Comparison of ENCODE assay signal across 13 cellular contexts in genomic region chr13:110262494-110262893, GRCh38. TPM values are rescaled to one million over a fixed set of nuclear protein-coding genes. Genes with fewer than 3 reads are reported as not detected.
DNase-seq lines count a peak whose midpoint lies in the region; ATAC-seq and TF ChIP-seq lines count a peak whose summit lies in the region.
"Had no signal": no experiment of that assay in that cellular context is flagged by ENCODE, and none has a peak within 500 bp of the region (broad histone marks: within the 10 kb centered on the region; RNA-seq: fewer than 3 reads in every experiment).

No MANE protein-coding gene starts in this region.

- H3K27ac Mint-ChIP-seq in chondrocyte (ENCODE audit: unreplicated experiment) = peak overlapping the region; percentile 64
- peak overlapping the region; percentile 8 for H3K27ac Mint-ChIP-seq in glutamatergic neuron (ENCODE audit: unreplicated experiment)
- H3K27ac Mint-ChIP-seq in nephron = peak overlapping the region; percentile 78 to 91 (median 87)
- H3K27ac Mint-ChIP-seq: activated naive CD8-positive, alpha-beta T cell treated with anti-CD3 and anti-CD28 coated beads, Interleukin-2, amount 50 U/mL, for 24 hours; stimulated activated naive CD8-positive, alpha-beta T cell treated with anti-CD3 and anti-CD28 coated beads, Interleukin-15, Interleukin-2, amounts not matched to agents 100 ng/mL and 50 ng/mL, for 24 hours had no signal

- no peak for ATAC-seq in HG03039 (IDR thresholded peaks at IDR 0.05; ENCODE audit: unreplicated experiment)
- ATAC-seq in GM19023 (IDR thresholded peaks at IDR 0.05; ENCODE audit: unreplicated experiment) = no peak
- ATAC-seq: activated naive CD8-positive, alpha-beta T cell treated with anti-CD3 and anti-CD28 coated beads, Interleukin-2, amount 50 U/mL, for 24 hours had no signal

- in situ Hi-C loops in transverse colon (cut with MboI; ENCODE audit: low pct_ligation_motif_present in 1 of 4, low pct_unique_long_range_greater_than_20kb in 1 of 4, low sequenced_read_pairs in 3 of 4) = no loop called here

- intact Hi-C loops in transverse colon (cut with DNase I; ENCODE audit: low total_unique reads) = no loop called here

- no peak for TF ChIP-seq CTCF in chondrocyte (IDR thresholded peaks at IDR 0.05)
- TF ChIP-seq CTCF in glutamatergic neuron (IDR thresholded peaks at IDR 0.05; ENCODE audit: partially characterized antibody, unreplicated experiment) = no peak
- no peak for TF ChIP-seq CTCF in nephron (IDR thresholded peaks at IDR 0.05; ENCODE audit: unreplicated experiment in 3 of 3)
- TF ChIP-seq CTCF in transverse colon (IDR thresholded peaks at IDR 0.05) = no peak

- DNase-seq in chondrocyte (ENCODE audit: low spot score) (no peak), glutamatergic neuron (no peak), transverse colon (no peak), SW 1271 (lab: John Stamatoyannopoulos, UW) (no peak)
- DNase-seq: activated naive CD8-positive, alpha-beta T cell treated with anti-CD3 and anti-CD28 coated beads, Interleukin-2, amount 50 U/mL, for 24 hours; cortex of kidney; foreskin keratinocyte; NCI-H2029; nucleus accumbens had no signal

- TF ChIP-seq EP300 in transverse colon (IDR thresholded peaks at IDR 0.05; ENCODE audit: low read depth) = no peak

- H3K4me1 ChIP-seq in transverse colon = peaks cover 14 to 46% (median 29%) of the 10 kb centered on the region in 4 donors

- WGBS in transverse colon (ENCODE audit: low coverage in 1 of 2), 2 donors = 7 to 11% methylated on average over 3 to 4 of the region's 4 CpGs

- peak overlapping the region; percentile 57 to 70 (median 66) for H3K27ac ChIP-seq in transverse colon

- H3K27me3 ChIP-seq in transverse colon = no peaks in the 10 kb centered on the region
- H3K27me3 ChIP-seq: foreskin keratinocyte had no signal

- H3K27me3 Mint-ChIP-seq in chondrocyte (ENCODE audit: low read depth) (no peaks in the 10 kb centered on the region), glutamatergic neuron (ENCODE audit: unreplicated experiment) (peaks cover 1% of the 10 kb centered on the region), nephron (ENCODE audit: low read depth) (no peaks in the 10 kb centered on the region)

- H3K4me1 Mint-ChIP-seq in chondrocyte (ENCODE audit: low read depth) (peaks cover 88% of the 10 kb centered on the region), glutamatergic neuron (ENCODE audit: low read depth, unreplicated experiment) (peaks cover 27% of the 10 kb centered on the region), nephron (peaks cover 48% of the 10 kb centered on the region)
- H3K4me1 Mint-ChIP-seq: activated naive CD8-positive, alpha-beta T cell treated with anti-CD3 and anti-CD28 coated beads, Interleukin-2, amount 50 U/mL, for 24 hours had no signal

- H3K4me3 Mint-ChIP-seq in chondrocyte (ENCODE audit: unreplicated experiment) (no peak overlapping the region), glutamatergic neuron (ENCODE audit: unreplicated experiment) (no peak overlapping the region), nephron (peak overlapping the region in 2 of 3 experiments; percentile 18 to 49)
- H3K4me3 Mint-ChIP-seq: activated naive CD8-positive, alpha-beta T cell treated with anti-CD3 and anti-CD28 coated beads, Interleukin-2, amount 50 U/mL, for 24 hours; stimulated activated naive CD8-positive, alpha-beta T cell treated with anti-CD3 and anti-CD28 coated beads, Interleukin-15, Interleukin-2, amounts not matched to agents 100 ng/mL and 50 ng/mL, for 24 hours had no signal

- H3K9me3 Mint-ChIP-seq in chondrocyte (ENCODE audit: low read depth) (no peaks in the 10 kb centered on the region), glutamatergic neuron (ENCODE audit: unreplicated experiment) (peaks cover 2% of the 10 kb centered on the region), nephron (peaks cover 3% of the 10 kb centered on the region)
- H3K9me3 Mint-ChIP-seq: activated naive CD8-positive, alpha-beta T cell treated with anti-CD3 and anti-CD28 coated beads, Interleukin-2, amount 50 U/mL, for 24 hours; stimulated activated naive CD8-positive, alpha-beta T cell treated with anti-CD3 and anti-CD28 coated beads, Interleukin-15, Interleukin-2, amounts not matched to agents 100 ng/mL and 50 ng/mL, for 24 hours had no signal

- no peaks in the 10 kb centered on the region for H3K36me3 ChIP-seq in transverse colon

- no peak overlapping the region for H3K4me3 ChIP-seq in transverse colon

- H3K36me3 Mint-ChIP-seq in chondrocyte (ENCODE audit: low read depth) (peaks cover 19% of the 10 kb centered on the region), glutamatergic neuron (ENCODE audit: unreplicated experiment) (no peaks in the 10 kb centered on the region), nephron (ENCODE audit: low read depth) (peaks cover 7% of the 10 kb centered on the region)

- H3K9me3 ChIP-seq in transverse colon = no peaks in the 10 kb centered on the region

- no peak for TF ChIP-seq POLR2A in transverse colon (IDR thresholded peaks at IDR 0.05)

RNA-seq across cellular contexts. Expression of gene COL4A1, which starts 44.5 kb away (rescaled TPM):
- total RNA-seq in chondrocyte = 2,319 to 5,210 TPM (median 5,209 TPM) in 3 replicates
- total RNA-seq in glutamatergic neuron (ENCODE audit: unreplicated experiment) = 14.6 TPM
- total RNA-seq in transverse colon = 100 to 1,000 TPM in 2 of 4 donors, 10 to 100 TPM in 2; 46.4 to 180 (median 99.2) TPM

RNA-seq across cellular contexts. Expression of gene COL4A2, which starts 44.6 kb away (rescaled TPM):
- total RNA-seq in chondrocyte (1,370 to 2,411 TPM (median 2,366 TPM) in 3 replicates), glutamatergic neuron (ENCODE audit: unreplicated experiment) (60.9 TPM), transverse colon (100 to 1,000 TPM in 2 of 4 donors, 10 to 100 TPM in 2; 75.1 to 322 (median 115) TPM)

Comparison
In these comparisons a context has a peak if more than half of its experiments do, and no peak if none do; other contexts are left out.
1. H3K27ac Mint-ChIP-seq: peak in every context shown above with its lines; median percentile 87 in nephron; 64 in chondrocyte; 8 in glutamatergic neuron.
2. H3K4me3 Mint-ChIP-seq: peak in nephron (2 of 3); none in chondrocyte (single experiment) and glutamatergic neuron (single experiment).
3. RNA of gene COL4A1, which starts 44.5 kb away (total RNA-seq): 2,319 to 5,210 TPM in chondrocyte; 46.4 to 180 TPM in transverse colon and 14.6 TPM in glutamatergic neuron (single experiment); every median in the first group is over 10 times any median in the second.